In the genomic region with DNA sequence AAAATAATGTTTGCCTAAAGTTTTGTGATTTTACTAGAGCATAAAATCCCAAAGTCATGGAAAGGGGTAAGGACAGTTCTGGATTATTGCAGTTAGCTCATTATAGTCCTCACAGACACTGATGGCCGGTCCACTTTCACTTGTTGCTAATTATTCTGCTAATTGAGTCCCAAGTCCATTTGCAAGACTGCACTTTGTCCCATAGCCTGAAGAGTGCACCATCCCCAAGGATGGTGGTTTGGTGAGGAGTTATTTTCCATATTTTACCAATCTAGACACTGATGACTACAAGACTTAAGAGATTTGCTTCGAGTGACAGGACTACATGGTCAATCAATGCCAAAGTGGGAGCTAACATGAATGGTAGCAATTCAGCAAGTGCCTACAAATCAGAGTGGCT, we compare ENCODE assay signal across 34 cellular contexts.
DNase-seq lines count a peak whose midpoint lies in the region; FAIRE-seq and TF ChIP-seq lines count a peak whose summit lies in the region.
"Had no signal": no experiment of that assay in that cellular context is flagged by ENCODE, and none has a peak within 500 bp of the region (broad histone marks: within the 10 kb centered on the region; RNA-seq: fewer than 3 reads in every experiment).

No MANE protein-coding gene starts in this region.

- H3K36me3 ChIP-seq in bronchial epithelial cell (ENCODE audit: control insufficient read depth, insufficient read depth, low read length) (no peaks in the 10 kb centered on the region), hepatocyte (replicated peaks; ENCODE audit: insufficient read depth, low read depth) (no peaks in the 10 kb centered on the region), adrenal gland (replicated peaks in 1 of 2) (no peaks in the 10 kb centered on the region), spleen (no peaks in the 10 kb centered on the region)
- H3K36me3 ChIP-seq: prostate gland had no signal

- TF ChIP-seq CTCF in bronchial epithelial cell (IDR thresholded peaks at IDR 0.05; ENCODE audit: insufficient read depth, low read length, severe bottlenecking), result peak; percentile 12
- TF ChIP-seq CTCF in hepatocyte (IDR thresholded peaks at IDR 0.05; ENCODE audit: poor library complexity), result peak; percentile 3
- TF ChIP-seq CTCF in adrenal gland (IDR thresholded peaks at IDR 0.05), result no peak
- TF ChIP-seq CTCF in spleen (IDR thresholded peaks at IDR 0.05 in 8 of 11, conservative IDR thresholded peaks at IDR 0.05 in 3 of 11), result no peak

- H3K9me2 ChIP-seq in hepatocyte (replicated peaks; ENCODE audit: insufficient read depth), result no peaks in the 10 kb centered on the region

- no peak overlapping the region for H3K4me2 ChIP-seq in hepatocyte
- H3K4me2 ChIP-seq: KMS-11 had no signal

- no peaks in the 10 kb centered on the region for H3K9me3 Mint-ChIP-seq in T-helper 2 cell treated with Interferon-gamma antibody and Interleukin-4, amounts not matched to agents 5 μg/mL and 100 μg/mL, for 36 hours
- H3K9me3 Mint-ChIP-seq: natural killer cell had no signal

- intact Hi-C loops in adrenal gland (cut with DNase I) (no loop called here), spleen (cut with DNase I; ENCODE audit: low total_unique reads) (no loop called here)

- H3K4me3 Mint-ChIP-seq in T-helper 2 cell treated with Interferon-gamma antibody and Interleukin-4, amounts not matched to agents 5 μg/mL and 100 μg/mL, for 36 hours, result no peak overlapping the region
- H3K4me3 Mint-ChIP-seq: activated naive CD8-positive, alpha-beta T cell; CD14-positive monocyte; natural killer cell; stimulated activated effector memory CD8-positive, alpha-beta T cell treated with anti-CD3 and anti-CD28 coated beads, Interleukin-12 subunit alpha, Interleukin-12 subunit beta, amount 100 ng/mL, for 72 hours had no signal

- no peaks in the 10 kb centered on the region for H3K4me1 Mint-ChIP-seq in T-helper 2 cell treated with Interferon-gamma antibody and Interleukin-4, amounts not matched to agents 5 μg/mL and 100 μg/mL, for 36 hours (ENCODE audit: low read depth)
- H3K4me1 Mint-ChIP-seq: CD14-positive monocyte; natural killer cell; stimulated activated effector memory CD8-positive, alpha-beta T cell treated with anti-CD3 and anti-CD28 coated beads, Interleukin-12 subunit alpha, Interleukin-12 subunit beta, amount 100 ng/mL, for 72 hours had no signal

- 80% methylated on average over 2 of the region's 2 CpGs for WGBS in hepatocyte (ENCODE audit: low lambda C conversion rate, missing lambda C conversion rate)
- WGBS in adrenal gland, 4 donors, result 73 to 81% (median 76%) methylated on average over 2 of the region's 2 CpGs
- WGBS in spleen, 5 donors, result 75 to 90% (median 84%) methylated on average over 2 of the region's 2 CpGs

- H2AFZ ChIP-seq in hepatocyte, result no peak overlapping the region

- H3K9me3 ChIP-seq in hepatocyte (ENCODE audit: low read depth) (no peaks in the 10 kb centered on the region), adrenal gland (replicated peaks in 1 of 3) (no peaks in the 10 kb centered on the region), spleen (no peaks in the 10 kb centered on the region)
- H3K9me3 ChIP-seq: Caco-2, mucosa of descending colon, prostate gland had no signal

- no peak for FAIRE-seq in bronchial epithelial cell (lab: Jason Lieb, UNC)
- FAIRE-seq: H54 had no signal

- H3K27me3 Mint-ChIP-seq in T-helper 2 cell treated with Interferon-gamma antibody and Interleukin-4, amounts not matched to agents 5 μg/mL and 100 μg/mL, for 36 hours (ENCODE audit: low read depth), result no peaks in the 10 kb centered on the region
- H3K27me3 Mint-ChIP-seq: activated naive CD8-positive, alpha-beta T cell had no signal

- DNase-seq in DMS53 (lab: John Stamatoyannopoulos, UW), result peak; percentile 9
- no peak for DNase-seq in DMS53 treated with DMSO at 0.1 percent for 48 hours (lab: John Stamatoyannopoulos, UW; ENCODE audit: unreplicated experiment)
- DNase-seq in bronchial epithelial cell (ENCODE audit: low read depth), result peak; percentile 8
- no peak for DNase-seq in hepatocyte (ENCODE audit: low spot score)
- DNase-seq in activated CD8-positive, alpha-beta memory T cell treated with anti-CD3 and anti-CD28 coated beads, Interleukin-2, amount 50 U/mL, for 48 hours, result no peak
- no peak for DNase-seq in adrenal gland
- no peak for DNase-seq in T-helper 2 cell treated with Interferon-gamma antibody and Interleukin-4, amounts not matched to agents 5 μg/mL and 100 μg/mL, for 36 hours (ENCODE audit: low spot score)
- DNase-seq in spleen, result no peak
- DNase-seq: 8988T; activated CD4-positive, alpha-beta T cell treated with anti-CD3 and anti-CD28 coated beads for 48 hours; activated effector memory CD4-positive, alpha-beta T cell treated with Interleukin-2 at 50 U/mL for 16 hours; activated T-cell treated with anti-CD3 and anti-CD28 coated beads, Interleukin-2, amount 50 U/mL, for 1 hour; anterior cingulate cortex; Caco-2; DND-41; effector CD8-positive, alpha-beta T cell; left cardiac atrium; mucosa of descending colon; natural killer cell; NCI-H2107; NCI-H774; nucleus accumbens; SW 1271; T-helper 9 cell; trophoblast cell had no signal

- no peaks in the 10 kb centered on the region for H4K20me1 ChIP-seq in hepatocyte (ENCODE audit: insufficient read depth, poor library complexity, severe bottlenecking)

- no peaks in the 10 kb centered on the region for H3K36me3 Mint-ChIP-seq in T-helper 2 cell treated with Interferon-gamma antibody and Interleukin-4, amounts not matched to agents 5 μg/mL and 100 μg/mL, for 36 hours (ENCODE audit: low read depth)
- H3K36me3 Mint-ChIP-seq: activated naive CD8-positive, alpha-beta T cell; CD14-positive monocyte; natural killer cell; stimulated activated effector memory CD8-positive, alpha-beta T cell treated with anti-CD3 and anti-CD28 coated beads, Interleukin-12 subunit alpha, Interleukin-12 subunit beta, amount 100 ng/mL, for 72 hours had no signal

- H3K79me2 ChIP-seq in hepatocyte, result no peaks in the 10 kb centered on the region

- H3K27ac ChIP-seq in hepatocyte (no peak overlapping the region), adrenal gland (no peak overlapping the region), spleen (no peak overlapping the region)
- H3K27ac ChIP-seq: coronary artery, HL-60, KMS-11, prostate gland had no signal

- H3K4me1 ChIP-seq in hepatocyte (ENCODE audit: insufficient read depth) (no peaks in the 10 kb centered on the region), adrenal gland (replicated peaks in 1 of 2) (no peaks in the 10 kb centered on the region), spleen (no peaks in the 10 kb centered on the region)
- H3K4me1 ChIP-seq: Caco-2, prostate gland had no signal

- H3K27me3 ChIP-seq in bronchial epithelial cell (ENCODE audit: control insufficient read depth, insufficient read depth, low read length) (no peaks in the 10 kb centered on the region), hepatocyte (no peaks in the 10 kb centered on the region), adrenal gland (no peaks in the 10 kb centered on the region), spleen (replicated peaks in 1 of 7) (no peaks in the 10 kb centered on the region)

- H3K4me3 ChIP-seq in bronchial epithelial cell (ENCODE audit: low read depth, low read length) (no peak overlapping the region), hepatocyte (no peak overlapping the region), adrenal gland (no peak overlapping the region), spleen (no peak overlapping the region)
- H3K4me3 ChIP-seq: coronary artery, lung, mucosa of descending colon, prostate gland had no signal

- TF ChIP-seq POLR2A in adrenal gland (IDR thresholded peaks at IDR 0.05), result no peak
- no peak for TF ChIP-seq POLR2A in spleen (IDR thresholded peaks at IDR 0.05)

- H3K27ac Mint-ChIP-seq in T-helper 2 cell treated with Interferon-gamma antibody and Interleukin-4, amounts not matched to agents 5 μg/mL and 100 μg/mL, for 36 hours, result no peak overlapping the region
- H3K27ac Mint-ChIP-seq: activated naive CD8-positive, alpha-beta T cell; CD14-positive monocyte; natural killer cell; stimulated activated effector memory CD8-positive, alpha-beta T cell treated with anti-CD3 and anti-CD28 coated beads, Interleukin-12 subunit alpha, Interleukin-12 subunit beta, amount 100 ng/mL, for 72 hours had no signal

Comparison
In these comparisons a context has a peak if more than half of its experiments do, and no peak if none do; other contexts are left out.
1. DNase-seq: peak in DMS53 (single experiment) and bronchial epithelial cell (single experiment); none in DMS53 treated with DMSO at 0.1 percent for 48 hours (single experiment), hepatocyte (single experiment), activated CD8-positive, alpha-beta memory T cell treated with anti-CD3 and anti-CD28 coated beads, Interleukin-2, amount 50 U/mL, for 48 hours (single experiment), adrenal gland (0 of 7), T-helper 2 cell treated with Interferon-gamma antibody and Interleukin-4, amounts not matched to agents 5 μg/mL and 100 μg/mL, for 36 hours (single experiment) and spleen (single experiment).
2. CTCF ChIP-seq: peak in bronchial epithelial cell (single experiment) and hepatocyte (single experiment); none in adrenal gland (0 of 6) and spleen (0 of 11).